ENCODE assay signal across 28 cellular contexts in the genomic region with DNA sequence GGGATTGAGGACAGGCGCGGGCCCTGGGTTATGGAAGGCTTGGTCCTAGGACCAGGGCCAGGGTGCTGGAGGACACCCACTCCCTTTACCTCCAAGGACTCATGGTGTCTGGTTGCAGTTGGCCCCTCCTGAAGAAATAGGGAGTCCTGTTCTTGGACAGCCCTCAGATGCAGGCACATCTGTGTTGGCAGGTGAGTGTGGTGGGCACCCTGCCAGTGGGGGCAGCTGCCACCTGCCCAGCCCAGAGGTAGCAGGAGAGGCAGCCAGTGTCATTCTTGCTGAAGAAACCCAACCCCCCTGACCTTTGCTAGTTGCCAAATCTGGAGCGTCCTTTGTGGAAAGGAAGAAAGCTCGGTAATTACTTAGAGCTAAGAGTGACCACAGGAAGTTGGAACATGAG. TPM values are rescaled to one million over a fixed set of nuclear protein-coding genes. Genes with fewer than 3 reads are reported as not detected.
"Had no signal": no experiment of that assay in that cellular context is flagged by ENCODE, and none has a peak within 500 bp of the region (broad histone marks: within the 10 kb centered on the region; RNA-seq: fewer than 3 reads in every experiment).

No MANE protein-coding gene starts in this region.

- H3K36me3 ChIP-seq: adrenal gland, ovary, vagina had no signal

- H3K4me1 ChIP-seq: adrenal gland, testis, vagina had no signal

- H3K36me3 Mint-ChIP-seq: activated naive CD8-positive, alpha-beta T cell had no signal

- H2AFZ ChIP-seq: hepatocyte had no signal

- DNase-seq: activated B cell treated with CpG ODN at 0.5 μM for 24 hours; activated CD4-positive, alpha-beta T cell treated with anti-CD3 and anti-CD28 coated beads, Interleukin-2, amount 50 U/mL, for 1 hour; activated CD8-positive, alpha-beta T cell treated with anti-CD3 and anti-CD28 coated beads for 36 hours; activated naive CD4-positive, alpha-beta T cell treated with Interleukin-2 at 50 U/mL for 16 hours; activated T-cell treated with anti-CD3 and anti-CD28 coated beads, Interleukin-2, amount 50 U/mL, for 4 hours; adrenal gland; aorta; effector CD8-positive, alpha-beta T cell; islet precursor cell; left ventricle myocardium superior; ovary; stimulated activated CD4-positive, alpha-beta T cell treated with anti-CD3 and anti-CD28 coated beads, Interleukin-12 subunit alpha, Interleukin-12 subunit beta, amount 100 ng/mL, for 4 hours; stimulated activated CD4-positive, alpha-beta T cell treated with anti-CD3 and anti-CD28 coated beads, Interleukin-4, amount 100 ng/mL, for 1 hour; stimulated activated naive CD8-positive, alpha-beta T cell treated with anti-CD3 and anti-CD28 coated beads, Interleukin-15, Interleukin-2, amounts not matched to agents 100 U/mL and 50 U/mL, for 24 hours; T-helper 2 cell; testis had no signal

- H3K4me2 ChIP-seq: hepatocyte had no signal

- H3K4me1 Mint-ChIP-seq: activated B cell treated with CpG ODN at 0.5 μM for 24 hours, nephron had no signal

- H3K27ac Mint-ChIP-seq: activated B cell treated with CpG ODN at 0.5 μM for 24 hours; activated CD8-positive, alpha-beta T cell treated with anti-CD3 and anti-CD28 coated beads for 36 hours; activated naive CD8-positive, alpha-beta T cell; activated T-helper 2 cell treated with anti-CD3 and anti-CD28 coated beads, Interferon-gamma antibody, Interleukin-2, Interleukin-4, amounts not matched to agents 10 μg/mL and 5 μg/mL and 100 μg/mL, durations not matched to agents 14 hours and 24 hours and 36 hours; nephron; progenitor cell of endocrine pancreas; type B pancreatic cell had no signal

- H3K79me2 ChIP-seq: hepatocyte had no signal

- H3K4me3 ChIP-seq: adrenal gland, body of pancreas, hepatocyte, ovary, skin epidermis, testis, vagina had no signal

- H3K27me3 ChIP-seq: adrenal gland, body of pancreas, ovary, testis, vagina had no signal

- H3K4me3 Mint-ChIP-seq: activated B cell treated with CpG ODN at 0.5 μM for 24 hours; activated CD8-positive, alpha-beta T cell treated with anti-CD3 and anti-CD28 coated beads for 36 hours; activated naive CD8-positive, alpha-beta T cell; activated T-cell treated with anti-CD3 and anti-CD28 coated beads, Interleukin-2, amount 50 U/mL, for 4 hours; nephron; type B pancreatic cell had no signal

- H3K27me3 Mint-ChIP-seq: activated B cell treated with CpG ODN at 0.5 μM for 24 hours; activated CD8-positive, alpha-beta T cell treated with anti-CD3 and anti-CD28 coated beads for 36 hours; activated naive CD8-positive, alpha-beta T cell had no signal

- H3K9me3 ChIP-seq: adrenal gland, body of pancreas, ovary, testis, vagina had no signal

- H3K27ac ChIP-seq: adrenal gland, body of pancreas, hepatocyte, ovary, skin epidermis, testis, vagina had no signal

RNA-seq across cellular contexts. Expression of gene GALNT17, which starts 8.3 kb away (rescaled TPM):
- total RNA-seq: activated B cell treated with CpG ODN at 0.5 μM for 24 hours; activated CD8-positive, alpha-beta T cell treated with anti-CD3 and anti-CD28 coated beads for 36 hours; activated T-helper 2 cell treated with anti-CD3 and anti-CD28 coated beads, Interferon-gamma antibody, Interleukin-2, Interleukin-4, amounts not matched to agents 10 μg/mL and 5 μg/mL and 100 μg/mL, durations not matched to agents 14 hours and 24 hours and 36 hours; dermis microvascular lymphatic vessel endothelial cell; lung microvascular endothelial cell; renal cortical epithelial cell had no signal
